Comparison of ENCODE assay signal across 33 cellular contexts in the genomic region with DNA sequence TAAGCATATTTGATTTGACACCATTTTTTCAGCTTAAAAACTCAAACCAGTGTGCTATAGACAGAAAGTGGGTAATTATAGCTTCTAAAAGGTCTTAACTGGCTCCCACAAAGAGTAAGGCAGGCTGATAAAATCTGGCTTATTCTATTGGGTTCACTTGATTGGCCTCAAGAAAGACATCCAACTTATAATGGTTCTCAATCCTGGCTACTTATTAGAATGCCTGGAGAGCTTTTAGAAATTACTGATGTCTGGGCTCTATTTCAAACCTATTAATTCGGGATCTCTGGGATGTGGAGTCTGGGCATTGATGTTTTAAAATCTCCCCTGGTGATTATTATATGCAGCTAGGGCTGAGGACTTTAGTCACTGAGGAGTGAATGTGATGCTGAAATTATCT.
"Had no signal": no experiment of that assay in that cellular context is flagged by ENCODE, and none has a peak within 500 bp of the region (broad histone marks: within the 10 kb centered on the region; RNA-seq: fewer than 3 reads in every experiment).

No MANE protein-coding gene starts in this region.

- DNase-seq: Karpas-422, Kasumi-1, MG63, MM.1S, MV-4-11, NCI-H1048, NCI-H1092, NCI-H1092 treated with DMSO at 0.1 percent for 48 hours, NCI-H1105, NCI-H1105 treated with DMSO at 0.1 percent for 48 hours, NCI-H1417, NCI-H1417 treated with DMSO at 0.1 percent for 48 hours, NCI-H1436, NCI-H1436 treated with DMSO at 0.1 percent for 48 hours, NCI-H146, NCI-H1694, NCI-H1694 treated with DMSO at 0.1 percent for 48 hours, NCI-H187, NCI-H187 treated with DMSO at 0.1 percent for 48 hours, NCI-H1930, NCI-H2029, NCI-H2029 treated with DMSO at 0.1 percent for 48 hours, NCI-H2081, NCI-H2081 treated with DMSO at 0.1 percent for 48 hours, NCI-H2107, NCI-H2171, NCI-H2171 treated with DMSO at 0.1 percent for 48 hours, NCI-H2227 treated with DMSO at 0.1 percent for 48 hours, NCI-H226, NCI-H345, NCI-H446, NCI-H446 treated with DMSO at 0.1 percent for 48 hours, NCI-H510A had no signal
